ENCODE assay signal across 32 cellular contexts in genomic region chr18:34002130-34002529, GRCh38.
"Had no signal": no experiment of that assay in that cellular context is flagged by ENCODE, and none has a peak within 500 bp of the region (broad histone marks: within the 10 kb centered on the region; RNA-seq: fewer than 3 reads in every experiment).

No MANE protein-coding gene starts in this region.

- H3K27me3 ChIP-seq: brain microvascular endothelial cell, esophagus muscularis mucosa, foreskin keratinocyte, gastrocnemius medialis, heart left ventricle had no signal

- H3K4me3 ChIP-seq: esophagus muscularis mucosa, gastrocnemius medialis, heart left ventricle had no signal

- H3K36me3 Mint-ChIP-seq: activated naive CD8-positive, alpha-beta T cell had no signal

- H3K36me3 ChIP-seq: brain microvascular endothelial cell, esophagus muscularis mucosa, gastrocnemius medialis, heart left ventricle had no signal

- H3K27ac ChIP-seq: brain microvascular endothelial cell, esophagus muscularis mucosa, foreskin keratinocyte, gastrocnemius medialis, heart left ventricle, VCaP had no signal

- H3K9me3 ChIP-seq: gastrocnemius medialis had no signal

- H3K27me3 Mint-ChIP-seq: activated CD8-positive, alpha-beta T cell treated with anti-CD3 and anti-CD28 coated beads for 36 hours; activated naive CD8-positive, alpha-beta T cell; activated T-helper 17 cell treated with anti-CD3 and anti-CD28 coated beads, Interleukin-2, amount 50 U/mL, for 72 hours; central memory CD8-positive, alpha-beta T cell; effector memory CD8-positive, alpha-beta T cell had no signal

- FAIRE-seq: astrocyte, bronchial epithelial cell, TTC549 had no signal

- H3K4me1 Mint-ChIP-seq: activated T-helper 17 cell treated with anti-CD3 and anti-CD28 coated beads, Interleukin-2, amount 50 U/mL, for 72 hours; central memory CD8-positive, alpha-beta T cell had no signal

- DNase-seq: activated CD4-positive, alpha-beta T cell treated with anti-CD3 and anti-CD28 coated beads for 48 hours; activated CD4-positive, alpha-beta T cell treated with anti-CD3 and anti-CD28 coated beads, Interleukin-2, amount 50 U/mL, for 1 hour; activated CD4-positive, alpha-beta T cell treated with anti-CD3 and anti-CD28 coated beads, Interleukin-2, amount 50 U/mL, for 48 hours; activated CD8-positive, alpha-beta memory T cell treated with anti-CD3 and anti-CD28 coated beads for 24 hours; activated CD8-positive, alpha-beta T cell treated with anti-CD3 and anti-CD28 coated beads for 36 hours; activated effector memory CD4-positive, alpha-beta T cell treated with Interleukin-2 at 50 U/mL for 16 hours; activated gamma-delta T cell treated with Interleukin-2 at 50 U/mL for 16 hours; activated naive CD4-positive, alpha-beta T cell treated with anti-CD3 and anti-CD28 coated beads, Interleukin-2, amount 50 U/mL, for 16 hours; activated naive CD4-positive, alpha-beta T cell treated with Interleukin-2 at 50 U/mL for 16 hours; activated T-cell treated with anti-CD3 and anti-CD28 coated beads, Interleukin-2, amount 50 U/mL, for 4 hours; amniotic stem cell; anterior cingulate cortex; brain microvascular endothelial cell; cortex of kidney; dermis blood vessel endothelial cell; effector CD4-positive, alpha-beta T cell; effector memory CD8-positive, alpha-beta T cell; erythroblast; foreskin keratinocyte; gastrocnemius medialis; glutamatergic neuron; heart left ventricle; T-helper 2 cell had no signal

- H3K27ac Mint-ChIP-seq: activated CD8-positive, alpha-beta T cell treated with anti-CD3 and anti-CD28 coated beads for 36 hours; activated naive CD8-positive, alpha-beta T cell; activated T-helper 17 cell treated with anti-CD3 and anti-CD28 coated beads, Interleukin-2, amount 50 U/mL, for 72 hours; effector memory CD8-positive, alpha-beta T cell; WTC11 had no signal

- H3K4me3 Mint-ChIP-seq: activated CD8-positive, alpha-beta T cell treated with anti-CD3 and anti-CD28 coated beads for 36 hours; activated naive CD8-positive, alpha-beta T cell; activated T-cell treated with anti-CD3 and anti-CD28 coated beads, Interleukin-2, amount 50 U/mL, for 4 hours; activated T-helper 17 cell treated with anti-CD3 and anti-CD28 coated beads, Interleukin-2, amount 50 U/mL, for 72 hours; central memory CD8-positive, alpha-beta T cell; effector memory CD8-positive, alpha-beta T cell; WTC11 had no signal

- H3K4me1 ChIP-seq: esophagus muscularis mucosa, foreskin keratinocyte, gastrocnemius medialis, heart left ventricle had no signal
